ENCODE assay signal across 8 cellular contexts in genomic region chr11:130069684-130070108, GRCh38. TPM values are rescaled to one million over a fixed set of nuclear protein-coding genes. Genes with fewer than 3 reads are reported as not detected.
DNase-seq lines count a peak whose midpoint lies in the region; ATAC-seq and TF ChIP-seq lines count a peak whose summit lies in the region.

Gene APLP2 (plus strand): TSS chr11:130069894. CDS start chr11:130069978, 84 bp downstream.

- H3K4me3 ChIP-seq in suprapubic skin = peak within 1 kb of the TSS; percentile 70

- peaks cover 2% of the 10 kb centered on the region for H3K36me3 Mint-ChIP-seq in activated naive CD4-positive, alpha-beta T cell treated with anti-CD3 and anti-CD28 coated beads, Interleukin-2, amount 50 U/mL, for 24 hours

- peak within 1 kb of the TSS; percentile 92 for H3K27ac Mint-ChIP-seq in activated naive CD4-positive, alpha-beta T cell treated with anti-CD3 and anti-CD28 coated beads, Interleukin-2, amount 50 U/mL, for 24 hours

- peak within 1 kb of the TSS; percentile 94 for H3K4me3 Mint-ChIP-seq in activated naive CD4-positive, alpha-beta T cell treated with anti-CD3 and anti-CD28 coated beads, Interleukin-2, amount 50 U/mL, for 24 hours

- peaks cover 26% of the 10 kb centered on the region for H3K4me1 Mint-ChIP-seq in activated naive CD4-positive, alpha-beta T cell treated with anti-CD3 and anti-CD28 coated beads, Interleukin-2, amount 50 U/mL, for 24 hours

- no peaks in the 10 kb centered on the region for H3K9me3 ChIP-seq in suprapubic skin

- H3K27ac ChIP-seq in suprapubic skin = peak within 1 kb of the TSS; percentile 91

- no peak for TF ChIP-seq CTCF in GM10266 (IDR thresholded peaks at IDR 0.05; ENCODE audit: control insufficient read depth, insufficient read depth, low read depth, missing control alignments)
- no peak for TF ChIP-seq CTCF in suprapubic skin (IDR thresholded peaks at IDR 0.05)

- peak; percentile 59 to 89 for TF ChIP-seq POLR2A in suprapubic skin (IDR thresholded peaks at IDR 0.05)

- H3K9me3 Mint-ChIP-seq in activated naive CD4-positive, alpha-beta T cell treated with anti-CD3 and anti-CD28 coated beads, Interleukin-2, amount 50 U/mL, for 24 hours = no peaks in the 10 kb centered on the region

- peak; percentile 99 for DNase-seq in GM10266 (ENCODE audit: extremely low spot score)
- DNase-seq in NCI-H1092 treated with DMSO at 0.1 percent for 48 hours (lab: John Stamatoyannopoulos, UW) = peak; percentile 100
- peak; percentile 100 for DNase-seq in globus pallidus (ENCODE audit: low spot score)
- DNase-seq in occipital lobe (lab: John Stamatoyannopoulos, UW) = peak; percentile 98
- peak; percentile 100 for DNase-seq in suprapubic skin (ENCODE audit: low spot score in 2 of 2)

- H3K36me3 ChIP-seq in suprapubic skin = no peaks in the 10 kb centered on the region

- H3K27me3 ChIP-seq in suprapubic skin = no peaks in the 10 kb centered on the region

- WGBS in suprapubic skin = under 1% methylated on average over 24 of the region's 47 CpGs

- no peaks in the 10 kb centered on the region for H3K27me3 Mint-ChIP-seq in activated naive CD4-positive, alpha-beta T cell treated with anti-CD3 and anti-CD28 coated beads, Interleukin-2, amount 50 U/mL, for 24 hours

- no peak for TF ChIP-seq EP300 in suprapubic skin (IDR thresholded peaks at IDR 0.05)

- peak; percentile 96 for ATAC-seq in HG02623 (IDR thresholded peaks at IDR 0.05; ENCODE audit: unreplicated experiment)
- peak; percentile 83 for ATAC-seq in SK-N-SH treated with all-trans-retinoic acid at 6 μM for 48 hours

- H3K4me1 ChIP-seq in suprapubic skin = peaks cover 45% of the 10 kb centered on the region

TF ChIP-seq in SK-N-SH treated with all-trans-retinoic acid at 6 μM for 48 hours, 23 proteins besides CTCF, POLR2A, EP300 and RAD21:
- TF ChIP-seq ESRRG (CRISPR knock-in tag; IDR thresholded peaks at IDR 0.05) = no peak
- no peak for TF ChIP-seq OSR1 (CRISPR knock-in tag; IDR thresholded peaks at IDR 0.05)
- TF ChIP-seq, protein P1, sequence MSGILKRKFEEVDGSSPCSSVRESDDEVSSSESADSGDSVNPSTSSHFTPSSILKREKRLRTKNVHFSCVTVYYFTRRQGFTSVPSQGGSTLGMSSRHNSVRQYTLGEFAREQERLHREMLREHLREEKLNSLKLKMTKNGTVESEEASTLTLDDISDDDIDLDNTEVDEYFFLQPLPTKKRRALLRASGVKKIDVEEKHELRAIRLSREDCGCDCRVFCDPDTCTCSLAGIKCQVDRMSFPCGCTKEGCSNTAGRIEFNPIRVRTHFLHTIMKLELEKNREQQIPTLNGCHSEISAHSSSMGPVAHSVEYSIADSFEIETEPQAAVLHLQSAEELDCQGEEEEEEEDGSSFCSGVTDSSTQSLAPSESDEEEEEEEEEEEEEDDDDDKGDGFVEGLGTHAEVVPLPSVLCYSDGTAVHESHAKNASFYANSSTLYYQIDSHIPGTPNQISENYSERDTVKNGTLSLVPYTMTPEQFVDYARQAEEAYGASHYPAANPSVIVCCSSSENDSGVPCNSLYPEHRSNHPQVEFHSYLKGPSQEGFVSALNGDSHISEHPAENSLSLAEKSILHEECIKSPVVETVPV (CRISPR knock-in tag; IDR thresholded peaks at IDR 0.05) = no peak
- TF ChIP-seq ARNTL (CRISPR knock-in tag; IDR thresholded peaks at IDR 0.05; ENCODE audit: borderline replicate concordance, low read depth) = no peak
- no peak for TF ChIP-seq ZC3H10 (CRISPR knock-in tag; IDR thresholded peaks at IDR 0.05)
- TF ChIP-seq ZNF70 (CRISPR knock-in tag; IDR thresholded peaks at IDR 0.05) = 0 out of 2 replicates have a peak, but pooled peaks have one; percentile 17

RNA-seq across cellular contexts. Expression of gene APLP2, which starts in this region (rescaled TPM):
- 220 TPM for total RNA-seq in occipital lobe
- total RNA-seq in suprapubic skin = 100 to 1,000 TPM; 150 to 237 (median 174) TPM

Comparison
In these comparisons a context has a peak if more than half of its experiments do, and no peak if none do; other contexts are left out.
1. Peak in every context shown above with its lines: DNase-seq, ATAC-seq, H3K4me3 ChIP-seq and H3K27ac ChIP-seq.